In the genomic region with DNA sequence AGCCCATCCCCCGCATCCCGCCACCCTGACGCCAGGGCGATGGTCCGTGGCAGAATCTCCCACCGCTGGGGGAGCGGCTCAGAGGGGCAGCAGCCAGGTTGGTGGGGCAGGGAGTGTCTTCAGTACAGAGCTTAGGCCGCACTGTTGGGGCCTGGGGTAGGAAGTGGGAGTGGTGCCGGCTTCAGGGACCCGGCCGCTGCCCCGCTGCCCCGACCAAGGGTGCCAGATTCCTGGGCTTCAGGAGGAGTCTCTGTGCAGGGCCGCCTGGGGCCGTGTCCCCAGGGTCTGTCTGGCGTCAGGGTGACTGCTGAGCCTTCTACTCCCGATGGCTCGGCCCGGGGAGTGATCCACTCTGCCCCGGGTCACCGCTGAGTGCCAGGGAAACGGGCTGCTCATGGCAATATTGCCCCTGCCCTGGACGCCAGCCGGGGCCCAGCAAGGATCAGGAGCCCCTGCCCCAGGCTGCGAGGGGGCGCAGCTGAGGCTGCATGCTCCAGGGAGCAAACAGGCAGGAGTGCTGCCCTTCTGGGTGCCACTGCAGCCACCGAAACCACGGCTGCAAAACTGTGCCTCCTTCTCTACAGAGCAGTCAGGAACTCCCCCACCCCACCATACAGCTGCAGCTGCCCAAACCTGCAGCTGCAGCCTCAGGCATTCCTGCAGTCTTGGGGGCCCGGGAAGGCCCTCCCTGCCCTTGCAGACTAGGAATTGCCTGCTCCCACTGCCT, we compare ENCODE assay signal across 17 cellular contexts.
A peak's percentile ranks its signal among the peaks of the same experiment; 100 is the strongest.
DNase-seq lines count a peak whose midpoint lies in the region; ATAC-seq, FAIRE-seq and TF ChIP-seq lines count a peak whose summit lies in the region.
"Had no signal": no experiment of that assay in that cellular context is flagged by ENCODE, and none has a peak within 500 bp of the region (broad histone marks: within the 10 kb centered on the region; RNA-seq: fewer than 3 reads in every experiment).

No MANE protein-coding gene starts in this region.

- TF ChIP-seq EP300 in GM12878 (IDR thresholded peaks at IDR 0.05; ENCODE audit: borderline replicate concordance in 1 of 2, control insufficient read depth in 1 of 2, low read depth in 2 of 2, low read length in 2 of 2): no peak

- H3K27ac Mint-ChIP-seq in neural progenitor cell: no peak overlapping the region
- H3K27ac Mint-ChIP-seq: T-helper 17 cell had no signal

- H3K9me3 ChIP-seq in GM12878 (replicated peaks; ENCODE audit: control insufficient read depth, insufficient read depth, low read length): no peaks in the 10 kb centered on the region
- no peaks in the 10 kb centered on the region for H3K9me3 ChIP-seq in neural progenitor cell (ENCODE audit: low read depth)
- H3K9me3 ChIP-seq in aorta (ENCODE audit: control insufficient read depth, low read length): no peaks in the 10 kb centered on the region
- peaks cover 0 to 11% (median 6%) of the 10 kb centered on the region in 3 donors for H3K9me3 ChIP-seq in esophagus squamous epithelium
- H3K9me3 ChIP-seq: SJCRH30 had no signal

- H3K9me3 Mint-ChIP-seq in neural progenitor cell: peaks cover under 1% of the 10 kb centered on the region

- BruUV-seq in GM12878 (replicated peaks; lab: Mats Ljungman, UMichigan): no TSS peak

- H3K27me3 ChIP-seq in H7 (ENCODE audit: control insufficient read depth, insufficient read depth, low read length): no peaks in the 10 kb centered on the region
- H3K27me3 ChIP-seq in GM12878 (replicated peaks in 1 of 2; ENCODE audit: control insufficient read depth in 2 of 2, insufficient read depth in 2 of 2, low read length in 1 of 2): no peaks in the 10 kb centered on the region
- no peaks in the 10 kb centered on the region for H3K27me3 ChIP-seq in neural progenitor cell
- H3K27me3 ChIP-seq in aorta (ENCODE audit: control insufficient read depth in 1 of 2, insufficient read depth in 2 of 2, low read length in 1 of 2): no peaks in the 10 kb centered on the region
- no peaks in the 10 kb centered on the region for H3K27me3 ChIP-seq in esophagus squamous epithelium
- H3K27me3 ChIP-seq: SJCRH30 had no signal

- RAD21 ChIA-PET in GM12878 (lab: Charles Lee; ENCODE audit: unreplicated experiment): no interaction called here

- TF ChIP-seq POLR2A in GM12878 (IDR thresholded peaks at IDR 0.05; ENCODE audit: low read depth, low read length) (no peak), esophagus squamous epithelium (IDR thresholded peaks at IDR 0.05) (no peak)

- H3K27ac ChIP-seq in GM12878 (ENCODE audit: control insufficient read depth, insufficient read depth) (no peak overlapping the region), neural progenitor cell (no peak overlapping the region), aorta (ENCODE audit: low read depth in 1 of 2, low read length in 2 of 2) (no peak overlapping the region), esophagus squamous epithelium (no peak overlapping the region)
- H3K27ac ChIP-seq: C4-2B, KMS-11, SJCRH30 had no signal

- no peak for TF ChIP-seq CTCF in GM12878 (IDR thresholded peaks at IDR 0.05 in 2 of 3, conservative IDR thresholded peaks at IDR 0.05 in 1 of 3; ENCODE audit: control insufficient read depth in 2 of 3, extremely low read depth in 1 of 3, insufficient read depth in 1 of 3, low read depth in 3 of 3, low read length in 3 of 3)
- no peak for TF ChIP-seq CTCF in neural progenitor cell (IDR thresholded peaks at IDR 0.05)
- TF ChIP-seq CTCF in esophagus squamous epithelium (IDR thresholded peaks at IDR 0.05): no peak

- POLR2A ChIA-PET in GM12878 (lab: Charles Lee): no interaction called here

- no peak overlapping the region for H3K4me2 ChIP-seq in GM12878 (ENCODE audit: control insufficient read depth, insufficient read depth)
- H3K4me2 ChIP-seq in neural progenitor cell: no peak overlapping the region
- H3K4me2 ChIP-seq: KMS-11 had no signal

- ATAC-seq in GM12878 (peak; percentile 49), aorta (ENCODE audit: low FRiP score) (peak; percentile 44), HG02973 (IDR thresholded peaks at IDR 0.05; ENCODE audit: unreplicated experiment) (no peak)
- ATAC-seq: T-helper 17 cell had no signal

- H3K79me2 ChIP-seq in GM12878 (ENCODE audit: control insufficient read depth, insufficient read depth, low read length): no peaks in the 10 kb centered on the region
- H3K79me2 ChIP-seq in neural progenitor cell (ENCODE audit: low read depth): no peaks in the 10 kb centered on the region

- H3K4me3 ChIP-seq in H7 (ENCODE audit: insufficient read depth, low read depth, low read length): no peak overlapping the region
- no peak overlapping the region for H3K4me3 ChIP-seq in GM12878
- H3K4me3 ChIP-seq in neural progenitor cell: no peak overlapping the region
- H3K4me3 ChIP-seq in aorta (ENCODE audit: low read length in 2 of 2): no peak overlapping the region
- H3K4me3 ChIP-seq in esophagus squamous epithelium: no peak overlapping the region
- H3K4me3 ChIP-seq: SJCRH30 had no signal

- H3K9ac ChIP-seq in GM12878 (ENCODE audit: control insufficient read depth, insufficient read depth, low read length): no peak overlapping the region
- no peak overlapping the region for H3K9ac ChIP-seq in neural progenitor cell
- H3K9ac ChIP-seq: KMS-11 had no signal

- SMC1A ChIA-PET in GM12878 (lab: Charles Lee; ENCODE audit: uncharacterized antibody, unreplicated experiment): no interaction called here

- H3F3A ChIP-seq in neural progenitor cell (ENCODE audit: low read depth): no peaks in the 10 kb centered on the region

- no peak overlapping the region for H3K4me3 Mint-ChIP-seq in neural progenitor cell
- H3K4me3 Mint-ChIP-seq: T-helper 17 cell had no signal

- H3K36me3 ChIP-seq in H7 (replicated peaks; ENCODE audit: control insufficient read depth, insufficient read depth, low read length): no peaks in the 10 kb centered on the region
- H3K36me3 ChIP-seq in GM12878 (ENCODE audit: control insufficient read depth in 2 of 2, insufficient read depth in 2 of 2, low read length in 1 of 2): no peaks in the 10 kb centered on the region
- no peaks in the 10 kb centered on the region for H3K36me3 ChIP-seq in neural progenitor cell
- H3K36me3 ChIP-seq in aorta (ENCODE audit: control insufficient read depth in 1 of 2, insufficient read depth in 2 of 2, low read length in 1 of 2): no peaks in the 10 kb centered on the region
- H3K36me3 ChIP-seq in esophagus squamous epithelium: no peaks in the 10 kb centered on the region
- H3K36me3 ChIP-seq: SJCRH30 had no signal

- in situ Hi-C loops in GM12878 (cut with MboI): no loop called here

- CTCF ChIA-PET in GM12878 (lab: Yijun Ruan, JAX): interaction anchor here (0.7 kb wide), 1 partner anchor 388 kb away, joined by 6 read pairs; no protein-coding TSS in a partner anchor

- H4K20me1 ChIP-seq in GM12878 (ENCODE audit: control insufficient read depth, insufficient read depth): no peaks in the 10 kb centered on the region
- H4K20me1 ChIP-seq in neural progenitor cell (ENCODE audit: low read depth): no peaks in the 10 kb centered on the region

- DNase-seq in H7: peak; percentile 8
- no peak for DNase-seq in GM12878 (ENCODE audit: low read depth, low spot score)
- DNase-seq in neural progenitor cell (ENCODE audit: low spot score): no peak
- no peak for DNase-seq in aorta
- DNase-seq in NCI-H1105 (lab: John Stamatoyannopoulos, UW): no peak
- DNase-seq in esophagus squamous epithelium (lab: John Stamatoyannopoulos, UW): no peak
- DNase-seq: ACHN, AML-193, DMS79 treated with DMSO at 0.1 percent for 48 hours, GOT3, NCI-H1436 treated with DMSO at 0.1 percent for 48 hours, NCI-H2029 treated with DMSO at 0.1 percent for 48 hours, T-helper 17 cell had no signal

- no peak for FAIRE-seq in GM12878 (lab: Jason Lieb, UNC)

- H3K4me1 Mint-ChIP-seq in neural progenitor cell: no peaks in the 10 kb centered on the region
- H3K4me1 Mint-ChIP-seq: T-helper 17 cell had no signal

- no peaks in the 10 kb centered on the region for H3K36me3 Mint-ChIP-seq in neural progenitor cell

- H3K4me1 ChIP-seq in GM12878 (ENCODE audit: control insufficient read depth, insufficient read depth, low read length): no peaks in the 10 kb centered on the region
- H3K4me1 ChIP-seq in neural progenitor cell: no peaks in the 10 kb centered on the region
- no peaks in the 10 kb centered on the region for H3K4me1 ChIP-seq in aorta (ENCODE audit: control insufficient read depth in 1 of 2, insufficient read depth in 2 of 2, low read length in 2 of 2)
- no peaks in the 10 kb centered on the region for H3K4me1 ChIP-seq in esophagus squamous epithelium
- H3K4me1 ChIP-seq: SJCRH30 had no signal

- intact Hi-C loops in GM12878 (cut with micrococcal nuclease; ENCODE audit: unreplicated experiment) (no loop called here), aorta (cut with DNase I) (no loop called here), esophagus squamous epithelium (cut with DNase I) (no loop called here)

- 36% methylated on average over 22 of the region's 29 CpGs for WGBS in GM12878 (ENCODE audit: insufficient coverage, insufficient replicate concordance, low lambda C conversion rate, missing lambda C conversion rate)
- WGBS in aorta, 2 donors: 94 to 95% methylated on average over 29 of the region's 29 CpGs
- WGBS in esophagus squamous epithelium, 2 donors: 87% methylated on average over 7 of the region's 29 CpGs; no CpG with 5 or more reads in 1 of the 2 donors

- H3K27me3 Mint-ChIP-seq in neural progenitor cell (ENCODE audit: insufficient read depth, low read depth): no peaks in the 10 kb centered on the region
- H3K27me3 Mint-ChIP-seq: T-helper 17 cell had no signal

- no peak for TF ChIP-seq RAD21 in GM12878 (IDR thresholded peaks at IDR 0.05; ENCODE audit: insufficient read depth, low read depth, low read length)

- no peak overlapping the region for H2AFZ ChIP-seq in GM12878 (ENCODE audit: control insufficient read depth, low read depth, low read length)
- peak overlapping the region; percentile 44 for H2AFZ ChIP-seq in neural progenitor cell (replicated peaks)

TF ChIP-seq in GM12878, 131 proteins besides CTCF, POLR2A, EP300 and RAD21 (continues in another document):
- TF ChIP-seq EZH2 (IDR thresholded peaks at IDR 0.05; ENCODE audit: borderline replicate concordance, control insufficient read depth, low read depth, low read length) (no peak), CHD2 (IDR thresholded peaks at IDR 0.05; ENCODE audit: borderline replicate concordance, low read depth, low read length) (no peak), ZNF622 (IDR thresholded peaks at IDR 0.05) (no peak), PBX3 (IDR thresholded peaks at IDR 0.05; ENCODE audit: insufficient replicate concordance, low read depth, low read length) (no peak), DPF2 (IDR thresholded peaks at IDR 0.05) (no peak)
